1 cellular context compared by ENCODE assay signal in genomic region chr7:40546616-40547501, GRCh38.
TF ChIP-seq lines count a peak whose summit lies in the region.

No MANE protein-coding gene starts in this region.

TF ChIP-seq in IMR-90, 13 proteins besides CTCF, POLR2A, EP300 and RAD21:
- TF ChIP-seq CEBPB (IDR thresholded peaks at IDR 0.05; ENCODE audit: low read depth, low read length) (no peak), MXI1 (IDR thresholded peaks at IDR 0.05; ENCODE audit: borderline replicate concordance, low read depth, low read length) (no peak), MAFK (IDR thresholded peaks at IDR 0.05; ENCODE audit: low read depth, low read length) (no peak), RCOR1 (IDR thresholded peaks at IDR 0.05; ENCODE audit: insufficient replicate concordance, low read length) (no peak), RFX5 (IDR thresholded peaks at IDR 0.05; ENCODE audit: low read depth, low read length) (no peak), CHD1 (IDR thresholded peaks at IDR 0.05; ENCODE audit: low read depth, low read length) (no peak), MAZ (IDR thresholded peaks at IDR 0.05; ENCODE audit: borderline replicate concordance, low read depth, low read length) (no peak), BHLHE40 (IDR thresholded peaks at IDR 0.05; ENCODE audit: low read depth, low read length) (no peak), NFE2L2 (IDR thresholded peaks at IDR 0.05; ENCODE audit: low read depth, low read length) (no peak), SMC3 (IDR thresholded peaks at IDR 0.05; ENCODE audit: low read depth, low read length) (no peak), FOS (IDR thresholded peaks at IDR 0.05; ENCODE audit: low read depth, low read length) (no peak)
- TF ChIP-seq, protein P1, sequence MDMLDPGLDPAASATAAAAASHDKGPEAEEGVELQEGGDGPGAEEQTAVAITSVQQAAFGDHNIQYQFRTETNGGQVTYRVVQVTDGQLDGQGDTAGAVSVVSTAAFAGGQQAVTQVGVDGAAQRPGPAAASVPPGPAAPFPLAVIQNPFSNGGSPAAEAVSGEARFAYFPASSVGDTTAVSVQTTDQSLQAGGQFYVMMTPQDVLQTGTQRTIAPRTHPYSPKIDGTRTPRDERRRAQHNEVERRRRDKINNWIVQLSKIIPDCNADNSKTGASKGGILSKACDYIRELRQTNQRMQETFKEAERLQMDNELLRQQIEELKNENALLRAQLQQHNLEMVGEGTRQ (IDR thresholded peaks at IDR 0.05; ENCODE audit: low read depth, low read length): no peak
- TF ChIP-seq, protein P2, sequence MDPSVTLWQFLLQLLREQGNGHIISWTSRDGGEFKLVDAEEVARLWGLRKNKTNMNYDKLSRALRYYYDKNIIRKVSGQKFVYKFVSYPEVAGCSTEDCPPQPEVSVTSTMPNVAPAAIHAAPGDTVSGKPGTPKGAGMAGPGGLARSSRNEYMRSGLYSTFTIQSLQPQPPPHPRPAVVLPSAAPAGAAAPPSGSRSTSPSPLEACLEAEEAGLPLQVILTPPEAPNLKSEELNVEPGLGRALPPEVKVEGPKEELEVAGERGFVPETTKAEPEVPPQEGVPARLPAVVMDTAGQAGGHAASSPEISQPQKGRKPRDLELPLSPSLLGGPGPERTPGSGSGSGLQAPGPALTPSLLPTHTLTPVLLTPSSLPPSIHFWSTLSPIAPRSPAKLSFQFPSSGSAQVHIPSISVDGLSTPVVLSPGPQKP (IDR thresholded peaks at IDR 0.05; ENCODE audit: borderline replicate concordance, low read depth, low read length): no peak
